8 cellular contexts compared by ENCODE assay signal in the genomic region with DNA sequence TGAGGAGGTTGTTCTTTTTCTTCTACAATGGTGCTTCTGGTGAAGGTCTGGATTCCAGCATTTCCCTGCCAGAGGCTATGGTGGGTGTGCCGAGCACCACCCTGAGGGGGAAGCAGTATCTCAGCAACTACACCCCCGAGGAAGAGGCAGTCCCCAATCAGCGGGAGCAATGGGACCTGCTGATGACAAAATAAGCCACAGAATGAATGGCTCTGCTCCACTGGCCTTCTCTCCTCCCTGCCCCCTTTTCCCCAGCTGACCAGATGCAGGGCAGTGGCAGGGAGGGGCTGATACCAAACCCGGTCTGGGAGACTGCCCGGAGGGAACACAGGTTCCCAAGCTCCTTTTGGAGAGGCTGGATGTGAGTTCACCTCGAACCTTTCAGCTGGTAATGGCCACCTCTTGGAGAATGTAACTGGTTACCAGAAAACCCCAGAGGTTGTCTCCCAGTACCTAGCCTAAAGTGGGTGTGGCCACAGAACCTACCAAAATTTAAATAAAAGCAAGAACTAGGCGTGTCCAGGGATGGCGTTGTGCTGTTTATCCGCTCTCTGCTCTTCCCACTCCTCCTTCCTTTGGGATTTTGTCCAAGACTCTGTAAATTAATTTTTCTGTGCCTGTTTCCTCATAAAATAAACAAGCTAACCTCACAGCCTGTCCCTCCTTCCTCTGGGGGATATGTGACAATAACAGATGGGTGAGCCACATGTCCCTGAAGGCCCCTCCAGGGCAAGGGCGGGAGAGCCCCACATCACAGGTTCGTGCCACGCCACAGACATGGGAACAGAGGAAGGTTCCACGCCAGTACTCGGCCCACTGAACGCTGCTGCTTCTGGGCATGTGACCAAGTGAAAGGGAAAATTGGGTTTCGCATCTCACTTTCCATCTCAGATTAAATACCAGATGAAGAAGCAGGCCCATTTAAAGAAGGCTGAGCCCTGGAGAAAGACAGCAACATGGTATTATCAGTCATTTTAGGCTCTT. TPM values are rescaled to one million over a fixed set of nuclear protein-coding genes. Genes with fewer than 3 reads are reported as not detected.
DNase-seq lines count a peak whose midpoint lies in the region; ATAC-seq and TF ChIP-seq lines count a peak whose summit lies in the region.

No MANE protein-coding gene starts in this region.

- peak; percentile 65 for DNase-seq in G401 (ENCODE audit: low spot score)
- peak; percentile 71 for DNase-seq in foreskin melanocyte
- peak; percentile 66 to 83 for DNase-seq in tibial artery
- no peak for DNase-seq in HCEC 1CT
- no peak for DNase-seq in NCI-H526 treated with DMSO at 0.1 percent for 48 hours (lab: John Stamatoyannopoulos, UW)
- no peak for DNase-seq in NCI-H748 treated with DMSO at 0.1 percent for 48 hours (lab: John Stamatoyannopoulos, UW)

- ATAC-seq in GM21367 (IDR thresholded peaks at IDR 0.05; ENCODE audit: unreplicated experiment) = peak; percentile 59
- ATAC-seq in HG03558 (IDR thresholded peaks at IDR 0.05; ENCODE audit: extremely low read depth, unreplicated experiment) = peak; percentile 46

- no peak for TF ChIP-seq CTCF in tibial artery (IDR thresholded peaks at IDR 0.05)

- peaks cover 0 to 7% (median 7%) of the 10 kb centered on the region in 3 donors for H3K36me3 ChIP-seq in tibial artery

- H3K27ac ChIP-seq in tibial artery = peak overlapping the region; percentile 61 to 71

- no peak overlapping the region for H3K4me3 ChIP-seq in tibial artery

- peaks cover 0 to 82% (median 69%) of the 10 kb centered on the region in 4 donors for H3K4me1 ChIP-seq in tibial artery

- intact Hi-C loops in tibial artery (cut with DNase I; ENCODE audit: low total_unique reads) = no loop called here

- in situ Hi-C loops in G401 (cut with HindIII; ENCODE audit: low sequenced_read_pairs) = no loop called here

- no peaks in the 10 kb centered on the region for H3K27me3 ChIP-seq in tibial artery

- no peaks in the 10 kb centered on the region for H3K9me3 ChIP-seq in tibial artery

RNA-seq across cellular contexts. Expression of a gene that starts 35.1 kb away (rescaled TPM):
- total RNA-seq in G401 (2014; rRNA removed; shearing (Covaris generic)) = 0.37 and 3.5 TPM in 2 replicates

RNA-seq across cellular contexts. Expression of a gene that starts 43.4 kb away (rescaled TPM):
- total RNA-seq in G401 (2014; rRNA removed; shearing (Covaris generic)) = 7.3 and 8.8 TPM in 2 replicates

Comparison
In these comparisons a context has a peak if more than half of its experiments do, and no peak if none do; other contexts are left out.
1. DNase-seq: peak in G401 (single experiment), foreskin melanocyte (single experiment) and tibial artery (2 of 2); none in HCEC 1CT (single experiment), NCI-H526 treated with DMSO at 0.1 percent for 48 hours (single experiment) and NCI-H748 treated with DMSO at 0.1 percent for 48 hours (single experiment).